In genomic region chr5:139343476-139343875, GRCh38 we compare ENCODE assay signal across 9 cellular contexts.
DNase-seq lines count a peak whose midpoint lies in the region; ATAC-seq and TF ChIP-seq lines count a peak whose summit lies in the region.
"Had no signal": no experiment of that assay in that cellular context is flagged by ENCODE, and none has a peak within 500 bp of the region (broad histone marks: within the 10 kb centered on the region; RNA-seq: fewer than 3 reads in every experiment).

No MANE protein-coding gene starts in this region.

- TF ChIP-seq CTCF in GM12865 (IDR thresholded peaks at IDR 0.05; ENCODE audit: insufficient read depth, low read depth, low read length, missing control alignments), result no peak
- TF ChIP-seq CTCF in RWPE2 (IDR thresholded peaks at IDR 0.05; ENCODE audit: poor library complexity, severe bottlenecking), result no peak
- no peak for TF ChIP-seq CTCF in epithelial cell of esophagus (IDR thresholded peaks at IDR 0.05; ENCODE audit: insufficient read depth, low read depth, low read length, missing control alignments)
- no peak for TF ChIP-seq CTCF in retinal pigment epithelial cell (conservative IDR thresholded peaks at IDR 0.05; ENCODE audit: low read depth, low read length)

- H3K4me3 ChIP-seq in GM12865 (ENCODE audit: low read depth, low read length) (peak overlapping the region; percentile 87), RWPE2 (ENCODE audit: severe bottlenecking) (peak overlapping the region; percentile 82), epithelial cell of esophagus (ENCODE audit: low read length) (peak overlapping the region; percentile 99), retinal pigment epithelial cell (ENCODE audit: low read length) (peak overlapping the region; percentile 97)

- H3K27me3 ChIP-seq in RWPE2 (ENCODE audit: insufficient read depth, poor library complexity, severe bottlenecking), result no peaks in the 10 kb centered on the region
- H3K27me3 ChIP-seq: transverse colon had no signal

- peaks cover 26% of the 10 kb centered on the region for H3K36me3 ChIP-seq in RWPE2 (ENCODE audit: low read depth)
- H3K36me3 ChIP-seq: transverse colon had no signal

- DNase-seq in GM12865 (ENCODE audit: low read depth) (no peak), RWPE2 (ENCODE audit: low spot score) (no peak), epithelial cell of esophagus (ENCODE audit: low read depth) (no peak), retinal pigment epithelial cell (ENCODE audit: low read depth) (no peak), AG20443 (ENCODE audit: low spot score) (no peak)
- DNase-seq: transverse colon had no signal

- ATAC-seq in RWPE2 (ENCODE audit: low read depth), result no peak
- ATAC-seq in HG02623 (IDR thresholded peaks at IDR 0.05; ENCODE audit: unreplicated experiment), result no peak
- no peak for ATAC-seq in GM21528 (IDR thresholded peaks at IDR 0.05; ENCODE audit: low FRiP score, unreplicated experiment)
- ATAC-seq in GM21529 (IDR thresholded peaks at IDR 0.05; ENCODE audit: unreplicated experiment), result no peak

- peaks cover 3% of the 10 kb centered on the region for H3K4me1 ChIP-seq in RWPE2 (ENCODE audit: insufficient read depth, poor library complexity, severe bottlenecking)

- no peak overlapping the region for H3K27ac ChIP-seq in RWPE2 (ENCODE audit: poor library complexity, severe bottlenecking)

- no peaks in the 10 kb centered on the region for H3K9me3 ChIP-seq in RWPE2 (ENCODE audit: severe bottlenecking)
- H3K9me3 ChIP-seq: transverse colon had no signal
